In the genomic region with DNA sequence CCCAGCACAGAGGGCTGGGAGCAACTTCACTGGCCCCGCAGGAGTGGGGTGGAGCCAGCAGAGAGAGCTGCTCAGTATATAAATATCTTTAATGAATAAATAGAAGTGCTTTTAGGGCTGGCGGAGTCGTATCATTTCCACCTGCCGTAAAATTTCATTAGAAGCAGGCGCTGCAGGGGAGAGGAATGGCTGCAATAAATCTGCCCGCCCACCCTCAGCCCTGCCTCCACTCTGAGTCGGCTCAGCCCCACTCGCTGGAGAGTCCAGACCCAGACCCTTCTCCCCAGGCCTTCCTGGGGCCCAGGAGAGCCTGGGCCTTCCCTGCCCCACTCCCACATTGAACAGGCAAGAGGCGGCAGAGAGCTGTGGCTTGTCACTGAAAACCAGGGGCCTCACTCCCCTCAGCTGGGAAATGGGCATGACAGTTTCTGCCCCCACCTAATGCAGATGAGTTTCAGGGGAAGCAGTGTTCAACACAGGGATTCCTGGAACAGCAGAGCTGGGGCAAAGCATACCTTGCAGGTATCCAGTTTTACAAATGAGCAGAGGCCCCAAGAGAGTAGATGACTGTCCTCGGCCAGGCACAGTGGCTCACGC, we compare ENCODE assay signal across 20 cellular contexts. TPM values are rescaled to one million over a fixed set of nuclear protein-coding genes. Genes with fewer than 3 reads are reported as not detected.
A peak's percentile ranks its signal among the peaks of the same experiment; 100 is the strongest.
DNase-seq lines count a peak whose midpoint lies in the region; TF ChIP-seq lines count a peak whose summit lies in the region.
"Had no signal": no experiment of that assay in that cellular context is flagged by ENCODE, and none has a peak within 500 bp of the region (broad histone marks: within the 10 kb centered on the region; RNA-seq: fewer than 3 reads in every experiment).

No MANE protein-coding gene starts in this region.

- H4K20me1 ChIP-seq in osteoblast (ENCODE audit: insufficient read depth, low read length), result no peaks in the 10 kb centered on the region

- H3K9me3 ChIP-seq in left ventricle myocardium inferior (replicated peaks) (no peaks in the 10 kb centered on the region), right atrium auricular region (no peaks in the 10 kb centered on the region), osteoblast (ENCODE audit: low read depth, low read length) (no peaks in the 10 kb centered on the region), thyroid gland (no peaks in the 10 kb centered on the region)
- H3K9me3 ChIP-seq: Caco-2 had no signal

- in situ Hi-C loops in brain microvascular endothelial cell (cut with HindIII; ENCODE audit: low pct_ligation_motif_present, low sequenced_read_pairs), result no loop called here
- in situ Hi-C loops in GM13976 (cut with MboI; ENCODE audit: low sequenced_read_pairs, unreplicated experiment), result no loop called here

- TF ChIP-seq CTCF in left ventricle myocardium inferior (IDR thresholded peaks at IDR 0.05; ENCODE audit: borderline replicate concordance) (no peak), right atrium auricular region (IDR thresholded peaks at IDR 0.05) (no peak), osteoblast (IDR thresholded peaks at IDR 0.05; ENCODE audit: extremely low read depth, low read depth, low read length) (no peak), thyroid gland (IDR thresholded peaks at IDR 0.05) (no peak), brain microvascular endothelial cell (IDR thresholded peaks at IDR 0.05; ENCODE audit: low read depth, low read length, missing control alignments) (no peak), GM13976 (IDR thresholded peaks at IDR 0.05; ENCODE audit: borderline replicate concordance, control extremely low read depth, extremely low read depth, insufficient read depth, missing control alignments) (no peak)

- no peak for TF ChIP-seq POLR2A in thyroid gland (IDR thresholded peaks at IDR 0.05)

- peaks cover 15% of the 10 kb centered on the region for H3K27me3 ChIP-seq in left ventricle myocardium inferior (ENCODE audit: low read depth)
- no peaks in the 10 kb centered on the region for H3K27me3 ChIP-seq in right atrium auricular region
- peaks cover 5% of the 10 kb centered on the region for H3K27me3 ChIP-seq in osteoblast (ENCODE audit: insufficient read depth, low read length)
- H3K27me3 ChIP-seq in thyroid gland, result no peaks in the 10 kb centered on the region
- H3K27me3 ChIP-seq in brain microvascular endothelial cell (replicated peaks), result no peaks in the 10 kb centered on the region

- 83 to 96% methylated on average over 9 to 11 of the region's 11 CpGs for WGBS in thyroid gland, 2 donors

- DNase-seq in left ventricle myocardium inferior (no peak), right atrium auricular region (ENCODE audit: low spot score) (no peak), NCI-H1092 treated with DMSO at 0.1 percent for 48 hours (lab: John Stamatoyannopoulos, UW) (peak; percentile 14), NCI-H69 (lab: John Stamatoyannopoulos, UW) (peak; percentile 36), osteoblast (ENCODE audit: insufficient read length, low spot score, missing footprints) (peak; percentile 10), thyroid gland (no peak), brain microvascular endothelial cell (no peak), GM13976 (ENCODE audit: low spot score) (no peak)
- DNase-seq: ACHN, AML-193, Caco-2, DMS53, H9, NCI-H1436 treated with DMSO at 0.1 percent for 48 hours, NCI-H2171, NCI-H510A, PC-3, T-helper 2 cell had no signal

- no peak overlapping the region for H3K4me3 ChIP-seq in left ventricle myocardium inferior
- no peak overlapping the region for H3K4me3 ChIP-seq in right atrium auricular region
- H3K4me3 ChIP-seq in osteoblast (ENCODE audit: insufficient read depth, low read length), result no peak overlapping the region
- H3K4me3 ChIP-seq in thyroid gland (replicated peaks in 1 of 3), result no peak overlapping the region
- H3K4me3 ChIP-seq in brain microvascular endothelial cell (ENCODE audit: low read depth, low read length), result no peak overlapping the region

- H3K27ac ChIP-seq in left ventricle myocardium inferior (replicated peaks) (peak overlapping the region; percentile 6), right atrium auricular region (peak overlapping the region in 1 of 2 donors; percentile 3), osteoblast (ENCODE audit: low read depth, low read length) (no peak overlapping the region), thyroid gland (no peak overlapping the region), brain microvascular endothelial cell (no peak overlapping the region)
- H3K27ac ChIP-seq: HL-60, RWPE1 had no signal

- H3K36me3 ChIP-seq in left ventricle myocardium inferior (peaks cover 2% of the 10 kb centered on the region), right atrium auricular region (peaks cover 2% of the 10 kb centered on the region), osteoblast (ENCODE audit: insufficient read depth, low read length) (peaks cover 1% of the 10 kb centered on the region), thyroid gland (no peaks in the 10 kb centered on the region), brain microvascular endothelial cell (replicated peaks) (no peaks in the 10 kb centered on the region)

- no peak overlapping the region for H2AFZ ChIP-seq in osteoblast (ENCODE audit: low read length)

- intact Hi-C loops in left ventricle myocardium inferior (cut with micrococcal nuclease) (no loop called here), thyroid gland (cut with DNase I) (no loop called here)

- H3K4me1 ChIP-seq in left ventricle myocardium inferior (peaks cover 57% of the 10 kb centered on the region), right atrium auricular region (peaks cover 0 to 31% of the 10 kb centered on the region in 2 donors), osteoblast (ENCODE audit: insufficient read depth, low read length) (no peaks in the 10 kb centered on the region), thyroid gland (no peaks in the 10 kb centered on the region)

- no peaks in the 10 kb centered on the region for H3K79me2 ChIP-seq in osteoblast (ENCODE audit: insufficient read depth, low read length)

- H3K4me2 ChIP-seq in osteoblast (ENCODE audit: insufficient read depth, low read length), result no peak overlapping the region

RNA-seq across cellular contexts. Expression of a gene that starts 23.8 kb away (rescaled TPM):
- total RNA-seq in left ventricle myocardium inferior (50.3 TPM), right atrium auricular region (100 to 1,000 TPM in 1 of 2 donors, 10 to 100 TPM in 1; 97.4 to 303 TPM), osteoblast (2.5 and 2.9 TPM in 2 replicates), thyroid gland (1 to 10 TPM in 3 of 4 donors, under 1 TPM in 1; 0.54 to 4.0 (median 1.9) TPM)
- total RNA-seq: Caco-2 had no signal

Comparison
In these comparisons a context has a peak if more than half of its experiments do, and no peak if none do; other contexts are left out.
1. DNase-seq: peak in NCI-H1092 treated with DMSO at 0.1 percent for 48 hours (single experiment), NCI-H69 (single experiment) and osteoblast (single experiment); none in left ventricle myocardium inferior (single experiment), right atrium auricular region (single experiment), thyroid gland (0 of 2), brain microvascular endothelial cell (single experiment) and GM13976 (single experiment).
2. RNA of a gene that starts 23.8 kb away (total RNA-seq): 97.4 to 303 TPM in right atrium auricular region and 50.3 TPM in left ventricle myocardium inferior (single experiment); 2.5 to 2.9 TPM in osteoblast and 0.54 to 4.0 TPM in thyroid gland; every median in the first group is over 10 times any median in the second.